Comparison of ENCODE assay signal across 8 cellular contexts in genomic region chr21:42653492-42654061, GRCh38. TPM values are rescaled to one million over a fixed set of nuclear protein-coding genes. Genes with fewer than 3 reads are reported as not detected.
DNase-seq lines count a peak whose midpoint lies in the region; ATAC-seq and TF ChIP-seq lines count a peak whose summit lies in the region.

PDE9A (plus strand) TSS chr21:42653621; CDS start chr21:42653815, 194 bp downstream.

- ATAC-seq in HCT116, result peak; percentile 70
- no peak for ATAC-seq in GM21576 (IDR thresholded peaks at IDR 0.05; ENCODE audit: unreplicated experiment)

- no peak within 1 kb of the TSS for H2AFZ ChIP-seq in HCT116 (ENCODE audit: low read depth, low read length, poor library complexity, severe bottlenecking)

- H3K4me3 ChIP-seq in HCT116 (replicated peaks in 1 of 2; ENCODE audit: low read depth in 1 of 2, low read length in 2 of 2) (peak within 1 kb of the TSS; percentile 70 to 84), SK-N-MC (peak within 1 kb of the TSS; percentile 93), colonic mucosa (peak within 1 kb of the TSS; percentile 71), transverse colon (peak within 1 kb of the TSS; percentile 42 to 80 (median 61))

- H3K27me3 ChIP-seq in HCT116 (ENCODE audit: insufficient read depth, low read length) (no peaks in the 10 kb centered on the region), colonic mucosa (no peaks in the 10 kb centered on the region), transverse colon (no peaks in the 10 kb centered on the region)

- no peaks in the 10 kb centered on the region for H3K9me2 ChIP-seq in HCT116 (ENCODE audit: insufficient read depth)

- H4K20me1 ChIP-seq in HCT116 (ENCODE audit: insufficient read depth), result no peaks in the 10 kb centered on the region

- peaks cover 28% of the 10 kb centered on the region for H3K4me1 Mint-ChIP-seq in mesothelial cell of epicardium

- H3K27ac ChIP-seq in HCT116 (ENCODE audit: low read depth, low read length) (peak within 1 kb of the TSS; percentile 47; the same call in 1 of the 2 replicates), SK-N-MC (peak within 1 kb of the TSS; percentile 46; the same call in 1 of the 2 replicates), colonic mucosa (peak within 1 kb of the TSS; percentile 57), transverse colon (peak within 1 kb of the TSS; percentile 85 to 92 (median 86))

- peaks cover 3% of the 10 kb centered on the region for H3K27me3 Mint-ChIP-seq in mesothelial cell of epicardium (ENCODE audit: low read depth)

- no peaks in the 10 kb centered on the region for H3K9me3 ChIP-seq in HCT116 (ENCODE audit: control insufficient read depth in 1 of 2, insufficient read depth in 1 of 2, low read depth in 1 of 2, low read length in 2 of 2)
- H3K9me3 ChIP-seq in SK-N-MC (ENCODE audit: low read depth, low read length), result no peaks in the 10 kb centered on the region
- no peaks in the 10 kb centered on the region for H3K9me3 ChIP-seq in colonic mucosa
- H3K9me3 ChIP-seq in transverse colon, result no peaks in the 10 kb centered on the region

- peak within 1 kb of the TSS; percentile 91 for H3K27ac Mint-ChIP-seq in mesothelial cell of epicardium

- peaks cover 32% of the 10 kb centered on the region; the same call in 1 of the 2 replicates for H3K79me2 ChIP-seq in HCT116 (ENCODE audit: insufficient read depth, low read length)

- no TSS peak for BruUV-seq in HCT116 (replicated peaks; lab: Mats Ljungman, UMichigan)

- CTCF ChIA-PET in HCT116 (lab: Charles Lee), result interaction anchor here (1.2 kb wide), 1 partner anchor 60 kb away, joined by 5 read pairs; no protein-coding TSS in a partner anchor

- no peak for TF ChIP-seq CTCF in HCT116 (IDR thresholded peaks at IDR 0.05 in 2 of 3, conservative IDR thresholded peaks at IDR 0.05 in 1 of 3; ENCODE audit: borderline replicate concordance in 1 of 3, insufficient read depth in 1 of 3, low read depth in 2 of 3, low read length in 2 of 3)
- no peak for TF ChIP-seq CTCF in colonic mucosa (IDR thresholded peaks at IDR 0.05)
- no peak for TF ChIP-seq CTCF in mesothelial cell of epicardium (IDR thresholded peaks at IDR 0.05; ENCODE audit: unreplicated experiment)
- no peak for TF ChIP-seq CTCF in transverse colon (IDR thresholded peaks at IDR 0.05)

- intact Hi-C loops in HCT116 (cut with micrococcal nuclease) (loop anchor here (5.0 to 10.0 kb wide), 2 partner anchors 71 to 164 kb away; no protein-coding TSS in a partner anchor), colonic mucosa (cut with DNase I) (loop anchor here (10.0 kb wide), 1 partner anchor 161 kb away; no protein-coding TSS in a partner anchor), transverse colon (cut with DNase I; ENCODE audit: low total_unique reads) (loop anchor here (10.0 kb wide), 1 partner anchor 171 kb away; no protein-coding TSS in a partner anchor)

- in situ Hi-C loops in transverse colon (cut with MboI; ENCODE audit: low pct_ligation_motif_present in 1 of 4, low pct_unique_long_range_greater_than_20kb in 1 of 4, low sequenced_read_pairs in 3 of 4), result loop anchor here in 1 of 4 donors (10.0 kb wide), 1 partner anchor 171 kb away; no protein-coding TSS in a partner anchor

- TF ChIP-seq EP300 in transverse colon (IDR thresholded peaks at IDR 0.05; ENCODE audit: low read depth), result no peak

- H3K9ac ChIP-seq in HCT116 (ENCODE audit: low read length) (peak within 1 kb of the TSS; percentile 72), SK-N-MC (ENCODE audit: insufficient read length) (peak within 1 kb of the TSS; percentile 81), colonic mucosa (ENCODE audit: low read depth in 2 of 2, low read length in 2 of 2) (peak within 1 kb of the TSS; percentile 80)

- POLR2A ChIA-PET in HCT116 (lab: Charles Lee), result interaction anchor here (1.7 kb wide), 1 partner anchor 60 kb away, joined by 4 read pairs; no protein-coding TSS in a partner anchor

- no peak for TF ChIP-seq RAD21 in HCT116 (IDR thresholded peaks at IDR 0.05; ENCODE audit: low read depth)

- H3K36me3 ChIP-seq in HCT116 (ENCODE audit: control insufficient read depth in 1 of 2, insufficient read depth in 2 of 2, low read length in 2 of 2) (no peaks in the 10 kb centered on the region), SK-N-MC (ENCODE audit: insufficient read depth, low read length) (no peaks in the 10 kb centered on the region; the same call in 1 of the 2 replicates), colonic mucosa (no peaks in the 10 kb centered on the region), transverse colon (no peaks in the 10 kb centered on the region)

- no peaks in the 10 kb centered on the region for H3K9me3 Mint-ChIP-seq in mesothelial cell of epicardium

- H3K4me2 ChIP-seq in HCT116 (ENCODE audit: low read length), result peak within 1 kb of the TSS; percentile 94

- DNase-seq in HCT116 (ENCODE audit: low read depth, low spot score), result no peak
- DNase-seq in SK-N-MC (ENCODE audit: low read depth, low spot score), result no peak
- peak; percentile 62 for DNase-seq in colonic mucosa
- DNase-seq in mesothelial cell of epicardium (ENCODE audit: low spot score in 2 of 2, unreplicated experiment in 2 of 2), result peak; percentile 59 to 61
- DNase-seq in transverse colon, result peak; percentile 55
- no peak for DNase-seq in kidney tubule cell (ENCODE audit: low spot score)
- no peak for DNase-seq in effector CD4-positive, alpha-beta T cell

- TF ChIP-seq POLR2A in HCT116 (IDR thresholded peaks at IDR 0.05; ENCODE audit: borderline replicate concordance, extremely low read depth, insufficient read depth, insufficient read length), result no peak
- no peak for TF ChIP-seq POLR2A in transverse colon (IDR thresholded peaks at IDR 0.05)

- WGBS in transverse colon (ENCODE audit: low coverage in 1 of 2), 2 donors, result 0% methylated on average over 2 of the region's 71 CpGs; no CpG with 5 or more reads in 1 of the 2 donors

- peak within 1 kb of the TSS; percentile 91 for H3K4me3 Mint-ChIP-seq in mesothelial cell of epicardium

- peaks cover 18 to 33% of the 10 kb centered on the region in 2 experiments; a peak in 3 of 4 replicates for H3K4me1 ChIP-seq in HCT116 (ENCODE audit: control insufficient read depth in 1 of 2, insufficient read depth in 2 of 2, low read length in 2 of 2)
- H3K4me1 ChIP-seq in colonic mucosa, result peaks cover 14% of the 10 kb centered on the region
- H3K4me1 ChIP-seq in transverse colon, result peaks cover 4 to 70% (median 42%) of the 10 kb centered on the region in 4 donors

- no peaks in the 10 kb centered on the region for H3K36me3 Mint-ChIP-seq in mesothelial cell of epicardium

- RAD21 ChIA-PET in HCT116 (lab: Charles Lee; ENCODE audit: low non-redundant PET in 1 of 2, low total read pairs in 2 of 2, uncharacterized antibody in 2 of 2, unreplicated experiment in 2 of 2), result interaction anchor here in 1 of 2 experiments (0.6 to 1.6 kb wide), 2 partner anchors 60 to 273 kb away, joined by 3 to 4 read pairs; no protein-coding TSS in a partner anchor

TF ChIP-seq in HCT116, 20 proteins besides CTCF, POLR2A, EP300 and RAD21 (continues in another document):
- TF ChIP-seq ZFX (IDR thresholded peaks at IDR 0.05), result no peak
- no peak for TF ChIP-seq YY1 (IDR thresholded peaks at IDR 0.05; ENCODE audit: extremely low read depth, insufficient replicate concordance, low read depth, low read length)
- TF ChIP-seq EZH2 (IDR thresholded peaks at IDR 0.05), result no peak
- no peak for TF ChIP-seq CBX3 (IDR thresholded peaks at IDR 0.05; ENCODE audit: low read depth)
- no peak for TF ChIP-seq EGR1 (IDR thresholded peaks at IDR 0.05; ENCODE audit: low read depth)
- no peak for TF ChIP-seq REST (IDR thresholded peaks at IDR 0.05; ENCODE audit: low read depth)
- no peak for TF ChIP-seq JUND (IDR thresholded peaks at IDR 0.05)
- no peak for TF ChIP-seq ZBTB33 (IDR thresholded peaks at IDR 0.05; ENCODE audit: extremely low read depth, insufficient replicate concordance, low read length)
- TF ChIP-seq SIN3A (IDR thresholded peaks at IDR 0.05; ENCODE audit: low read depth), result no peak

RNA-seq across cellular contexts. Expression of gene PDE9A, which starts in this region (rescaled TPM):
- 31.4 TPM for total RNA-seq in HCT116 (2021; ENCODE audit: unreplicated experiment)
- polyA plus RNA-seq in HCT116 (2012), result 37.4 and 40.7 TPM in 2 replicates
- total RNA-seq in colonic mucosa, result 10 to 100 TPM; 37.5 to 56.0 TPM
- 26.1 to 27.4 TPM (median 26.5 TPM) in 3 replicates for total RNA-seq in mesothelial cell of epicardium
- 100 to 1,000 TPM in 3 of 4 donors, 10 to 100 TPM in 1; 65.7 to 673 (median 364) TPM for total RNA-seq in transverse colon

Comparison
In these comparisons a context has a peak if more than half of its experiments do, and no peak if none do; other contexts are left out.
1. DNase-seq: peak in colonic mucosa (single experiment), mesothelial cell of epicardium (2 of 2) and transverse colon (single experiment); none in HCT116 (single experiment), SK-N-MC (single experiment), kidney tubule cell (single experiment) and effector CD4-positive, alpha-beta T cell (single experiment).
2. Peak in every context shown above with its lines, with median percentiles within 50 percentile points of each other: H3K27ac ChIP-seq, H3K4me3 ChIP-seq and H3K9ac ChIP-seq.